Comparison of ENCODE assay signal across 6 cellular contexts in genomic region chr17:28404812-28405570, GRCh38. TPM values are rescaled to one million over a fixed set of nuclear protein-coding genes. Genes with fewer than 3 reads are reported as not detected.
DNase-seq lines count a peak whose midpoint lies in the region; ATAC-seq and TF ChIP-seq lines count a peak whose summit lies in the region.

No MANE protein-coding gene starts in this region.

- no peaks in the 10 kb centered on the region for H3K36me3 Mint-ChIP-seq in immature natural killer cell

- DNase-seq in AG08395 (ENCODE audit: low spot score) = peak; percentile 21
- no peak for DNase-seq in RWPE1 (ENCODE audit: low spot score)
- no peak for DNase-seq in immature natural killer cell
- DNase-seq in DMS153 treated with DMSO at 0.1 percent for 48 hours (lab: John Stamatoyannopoulos, UW; ENCODE audit: unreplicated experiment) = no peak
- no peak for DNase-seq in NCI-H1436 treated with DMSO at 0.1 percent for 48 hours (lab: John Stamatoyannopoulos, UW)

- peak overlapping the region; percentile 65 to 80 (median 75) for H3K4me3 Mint-ChIP-seq in immature natural killer cell

- peak overlapping the region; percentile 90 for H3K27ac ChIP-seq in RWPE1

- no peak overlapping the region for H3K27ac Mint-ChIP-seq in immature natural killer cell

- ATAC-seq in GM21529 (IDR thresholded peaks at IDR 0.05; ENCODE audit: unreplicated experiment) = no peak

- POLR2A ChIA-PET in RWPE1 (lab: Yijun Ruan, JAX; ENCODE audit: low non-redundant PET) = no interaction called here

- CTCF ChIA-PET in RWPE1 (lab: Yijun Ruan, JAX) = interaction anchor here (1.2 to 1.7 kb wide), 2 partner anchors 11 to 511 kb away, joined by 4 to 6 read pairs; no protein-coding TSS in a partner anchor

- TF ChIP-seq CTCF in RWPE1 (conservative IDR thresholded peaks at IDR 0.05; ENCODE audit: low read depth) = no peak

- H3K27me3 Mint-ChIP-seq in immature natural killer cell (ENCODE audit: low read depth in 3 of 3) = peaks cover 4 to 14% (median 5%) of the 10 kb centered on the region in 3 donors

- H3K4me1 Mint-ChIP-seq in immature natural killer cell = peaks cover 5 to 9% of the 10 kb centered on the region in 2 donors

- H3K9me3 Mint-ChIP-seq in immature natural killer cell = no peaks in the 10 kb centered on the region

RNA-seq across cellular contexts. Expression of gene SLC46A1, which starts 1.0 kb away (rescaled TPM):
- 1 to 10 TPM in 1 of 3 donors, under 1 TPM in 1, not detected in 1; 0.61 to 1.9 TPM for polyA plus RNA-seq in immature natural killer cell

RNA-seq across cellular contexts. Expression of gene SARM1, which starts 33.5 kb away (rescaled TPM):
- polyA plus RNA-seq in immature natural killer cell = 1 to 10 TPM; 8.0 to 9.2 (median 9.1) TPM

RNA-seq across cellular contexts. Expression of gene VTN, which starts 34.9 kb away (rescaled TPM):
- not detected for polyA plus RNA-seq in immature natural killer cell

RNA-seq across cellular contexts. Expression of gene SEBOX, which starts 40.0 kb away (rescaled TPM):
- not detected for polyA plus RNA-seq in immature natural killer cell

RNA-seq across cellular contexts. Expression of gene POLDIP2, which starts 47.7 kb away (rescaled TPM):
- polyA plus RNA-seq in immature natural killer cell = 100 to 1,000 TPM in 1 of 3 donors, 10 to 100 TPM in 2; 79.0 to 134 (median 80.3) TPM
